24 cellular contexts compared by ENCODE assay signal in genomic region chr5:180083529-180084060, GRCh38. TPM values are rescaled to one million over a fixed set of nuclear protein-coding genes. Genes with fewer than 3 reads are reported as not detected.
DNase-seq lines count a peak whose midpoint lies in the region; ATAC-seq, FAIRE-seq and TF ChIP-seq lines count a peak whose summit lies in the region.
"Had no signal": no experiment of that assay in that cellular context is flagged by ENCODE, and none has a peak within 500 bp of the region (broad histone marks: within the 10 kb centered on the region; RNA-seq: fewer than 3 reads in every experiment).

No MANE protein-coding gene starts in this region.

- H4K91ac ChIP-seq in H1 (replicated peaks; ENCODE audit: insufficient read length, low read length) = peak overlapping the region; percentile 99

- no peaks in the 10 kb centered on the region for H3K36me3 Mint-ChIP-seq in activated naive CD8-positive, alpha-beta T cell treated with anti-CD3 and anti-CD28 coated beads, Interleukin-2, amount 50 U/mL, for 24 hours (ENCODE audit: low read depth)
- no peaks in the 10 kb centered on the region for H3K36me3 Mint-ChIP-seq in activated naive CD8-positive, alpha-beta T cell treated with anti-CD3 and anti-CD28 coated beads for 36 hours

- H2BK20ac ChIP-seq in H1 (ENCODE audit: low read length) = peak overlapping the region; percentile 100

- H3K9me3 ChIP-seq in H1 (ENCODE audit: insufficient read depth in 2 of 2, low read depth in 1 of 2, low read length in 1 of 2) = no peaks in the 10 kb centered on the region; a peak in 1 of 4 replicates
- H3K9me3 ChIP-seq in mesodermal cell (ENCODE audit: control insufficient read depth, low read length) = peaks cover 5% of the 10 kb centered on the region
- H3K9me3 ChIP-seq in MM.1S (replicated peaks; ENCODE audit: insufficient read depth, low read length) = no peaks in the 10 kb centered on the region

- peak overlapping the region; percentile 53; the same call in 1 of the 2 replicates for H4K8ac ChIP-seq in H1 (ENCODE audit: extremely low read depth, insufficient read depth, low read length)

- H3K14ac ChIP-seq in H1 (ENCODE audit: insufficient read length) = peak overlapping the region; percentile 7

- TF ChIP-seq EP300 in H1 (IDR thresholded peaks at IDR 0.05; ENCODE audit: borderline replicate concordance in 1 of 2, low read depth in 2 of 2, low read length in 2 of 2) = no peak

- H3K4me3 Mint-ChIP-seq in activated naive CD8-positive, alpha-beta T cell treated with anti-CD3 and anti-CD28 coated beads, Interleukin-2, amount 50 U/mL, for 24 hours = no peak overlapping the region
- H3K4me3 Mint-ChIP-seq in activated naive CD8-positive, alpha-beta T cell treated with anti-CD3 and anti-CD28 coated beads for 36 hours = no peak overlapping the region
- H3K4me3 Mint-ChIP-seq: B cell had no signal

- H3K4me1 Mint-ChIP-seq in activated naive CD8-positive, alpha-beta T cell treated with anti-CD3 and anti-CD28 coated beads, Interleukin-2, amount 50 U/mL, for 24 hours = peaks cover 30% of the 10 kb centered on the region
- peaks cover 31% of the 10 kb centered on the region for H3K4me1 Mint-ChIP-seq in activated naive CD8-positive, alpha-beta T cell treated with anti-CD3 and anti-CD28 coated beads for 36 hours

- peak overlapping the region; percentile 6 for H3K27ac Mint-ChIP-seq in activated naive CD8-positive, alpha-beta T cell treated with anti-CD3 and anti-CD28 coated beads, Interleukin-2, amount 50 U/mL, for 24 hours
- no peak overlapping the region for H3K27ac Mint-ChIP-seq in activated naive CD8-positive, alpha-beta T cell treated with anti-CD3 and anti-CD28 coated beads for 36 hours
- H3K27ac Mint-ChIP-seq: B cell had no signal

- peak overlapping the region; percentile 1 for H3K56ac ChIP-seq in H1 (replicated peaks; ENCODE audit: insufficient read length, low read depth, low read length)

- H4K5ac ChIP-seq in H1 (ENCODE audit: insufficient read length, low read depth, low read length) = peak overlapping the region; percentile 77

- H4K20me1 ChIP-seq in H1 (replicated peaks in 1 of 2; ENCODE audit: control insufficient read depth in 1 of 2, insufficient read depth in 2 of 2, low read length in 2 of 2) = no peaks in the 10 kb centered on the region
- H4K20me1 ChIP-seq in MM.1S (ENCODE audit: insufficient read depth, low read length) = no peaks in the 10 kb centered on the region

- peaks cover 0 to 3% (median 2%) of the 10 kb centered on the region in 4 experiments; a peak in 2 of 7 replicates for H3K27me3 ChIP-seq in H1 (replicated peaks in 1 of 4; ENCODE audit: control insufficient read depth in 3 of 4, extremely low read depth in 1 of 4, insufficient read depth in 3 of 4, low read length in 3 of 4)
- H3K27me3 ChIP-seq in foreskin keratinocyte = peaks cover 5% of the 10 kb centered on the region
- H3K27me3 ChIP-seq in MM.1S (replicated peaks; ENCODE audit: insufficient read depth, low read length) = no peaks in the 10 kb centered on the region

- 0 out of 2 replicates have a peak, but pooled peaks cover 2% of the 10 kb centered on the region for H3K23me2 ChIP-seq in H1 (ENCODE audit: low read depth, low read length)

- peak overlapping the region; percentile 91 for H2BK120ac ChIP-seq in H1 (replicated peaks; ENCODE audit: low read depth, low read length)

- no peak overlapping the region for H2BK15ac ChIP-seq in H1 (ENCODE audit: low read length)

- no peaks in the 10 kb centered on the region for H3K9me2 ChIP-seq in MM.1S (replicated peaks; ENCODE audit: insufficient read depth, low read length)

- POLR2A ChIA-PET in H1 (lab: Charles Lee; ENCODE audit: partially characterized antibody) = interaction anchor here (0.7 to 6.1 kb wide), 14 partner anchors 9 to 125 kb away, joined by 3 to 40 read pairs (median 4); partner anchors contain the start of gene RNF130

- H3K4me2 ChIP-seq in H1 (ENCODE audit: insufficient read depth in 1 of 2, low read depth in 2 of 2, low read length in 2 of 2) (peak overlapping the region; percentile 37 to 62; a peak in 3 of 4 replicates), MM.1S (ENCODE audit: low read depth, low read length) (no peak overlapping the region)

- H3K79me2 ChIP-seq in H1 (ENCODE audit: control insufficient read depth in 1 of 2, insufficient read depth in 2 of 2, low read length in 2 of 2) = no peaks in the 10 kb centered on the region
- H3K79me2 ChIP-seq in MM.1S (ENCODE audit: low read length) = no peaks in the 10 kb centered on the region

- no peak overlapping the region for H3K23ac ChIP-seq in H1 (ENCODE audit: insufficient read length)

- TF ChIP-seq RAD21 in H1 (IDR thresholded peaks at IDR 0.05 in 1 of 2, conservative IDR thresholded peaks at IDR 0.05 in 1 of 2; ENCODE audit: low read depth in 2 of 2, low read length in 2 of 2) = no peak

- H3K27me3 Mint-ChIP-seq in activated naive CD8-positive, alpha-beta T cell treated with anti-CD3 and anti-CD28 coated beads, Interleukin-2, amount 50 U/mL, for 24 hours = peaks cover 38% of the 10 kb centered on the region
- H3K27me3 Mint-ChIP-seq in activated naive CD8-positive, alpha-beta T cell treated with anti-CD3 and anti-CD28 coated beads for 36 hours = peaks cover 52% of the 10 kb centered on the region

- peak overlapping the region; percentile 96 for H3K18ac ChIP-seq in H1 (ENCODE audit: extremely low read depth, low read length)

- 52% methylated on average over 10 of the region's 10 CpGs; no CpG with 5 or more reads in 1 of the 2 experiments for WGBS in H1 (ENCODE audit: extremely low coverage in 1 of 2, insufficient coverage in 1 of 2, insufficient read length in 1 of 2, insufficient replicate concordance in 2 of 2, low coverage in 1 of 2, low lambda C conversion rate in 2 of 2, missing lambda C conversion rate in 1 of 2), 2 experiments
- WGBS in mesodermal cell (ENCODE audit: insufficient coverage in 2 of 2), 2 experiments = 67 to 69% methylated on average over 10 of the region's 10 CpGs

- 0 out of 2 replicates have a peak, but pooled peaks cover 3% of the 10 kb centered on the region for H3F3A ChIP-seq in MM.1S (ENCODE audit: insufficient read depth, low read length)

- peak overlapping the region; percentile 100 for H2BK12ac ChIP-seq in H1 (ENCODE audit: low read depth, low read length)

- no peaks in the 10 kb centered on the region for H3K9me3 Mint-ChIP-seq in activated naive CD8-positive, alpha-beta T cell treated with anti-CD3 and anti-CD28 coated beads, Interleukin-2, amount 50 U/mL, for 24 hours
- no peaks in the 10 kb centered on the region for H3K9me3 Mint-ChIP-seq in activated naive CD8-positive, alpha-beta T cell treated with anti-CD3 and anti-CD28 coated beads for 36 hours

- H3K36me3 ChIP-seq in H1 (ENCODE audit: control insufficient read depth in 2 of 4, insufficient read depth in 4 of 4, low read length in 3 of 4) = no peaks in the 10 kb centered on the region
- H3K36me3 ChIP-seq in mesodermal cell (ENCODE audit: control insufficient read depth, insufficient read depth, low read length) = no peaks in the 10 kb centered on the region
- no peaks in the 10 kb centered on the region for H3K36me3 ChIP-seq in MM.1S (replicated peaks; ENCODE audit: insufficient read depth, low read length)

- TF ChIP-seq CTCF in H1 (IDR thresholded peaks at IDR 0.05; ENCODE audit: control extremely low read depth in 1 of 3, insufficient read depth in 1 of 3, low read depth in 1 of 3, low read length in 3 of 3) (no peak), foreskin keratinocyte (conservative IDR thresholded peaks at IDR 0.05) (no peak), MM.1S (IDR thresholded peaks at IDR 0.05; ENCODE audit: low read length) (no peak)

- FAIRE-seq in H1 (lab: Jason Lieb, UNC) = peak; percentile 7
- FAIRE-seq: GM12891 had no signal

- H3K9ac ChIP-seq in H1 (replicated peaks in 1 of 4; ENCODE audit: extremely low read depth in 1 of 4, low read depth in 3 of 4, low read length in 3 of 4) = peak overlapping the region in 3 of 4 experiments; percentile 63 to 71 (median 66); a peak in 6 of 7 replicates
- H3K9ac ChIP-seq in MM.1S (ENCODE audit: low read length) = no peak overlapping the region

- H2AK5ac ChIP-seq in H1 (ENCODE audit: low read depth, low read length) = peak overlapping the region; percentile 99

- no peak for TF ChIP-seq POLR2A in H1 (IDR thresholded peaks at IDR 0.05; ENCODE audit: control extremely low read depth in 1 of 2, low read depth in 2 of 2, low read length in 2 of 2)

- CTCF ChIA-PET in H1 (lab: Charles Lee; ENCODE audit: partially characterized antibody) = interaction anchor here (0.5 to 1.6 kb wide), 5 partner anchors 8 to 203 kb away, joined by 3 to 6 read pairs (median 5); no protein-coding TSS in a partner anchor

- H3K4ac ChIP-seq in H1 (replicated peaks; ENCODE audit: insufficient read length, low read depth, low read length) = peak overlapping the region; percentile 83

- H3K4me1 ChIP-seq in H1 (replicated peaks in 1 of 4; ENCODE audit: control insufficient read depth in 3 of 4, insufficient read depth in 4 of 4, low read length in 3 of 4) (peaks cover 19 to 40% (median 27%) of the 10 kb centered on the region in 4 experiments), mesodermal cell (ENCODE audit: control insufficient read depth, insufficient read depth, low read length, poor library complexity, severe bottlenecking) (peaks cover 13% of the 10 kb centered on the region), foreskin keratinocyte (no peaks in the 10 kb centered on the region), MM.1S (ENCODE audit: low read length) (peaks cover 36% of the 10 kb centered on the region)

- no peak for ATAC-seq in activated naive CD8-positive, alpha-beta T cell treated with anti-CD3 and anti-CD28 coated beads, Interleukin-2, amount 50 U/mL, for 24 hours
- no peak for ATAC-seq in foreskin keratinocyte
- ATAC-seq: PC-3 had no signal

- no peak for DNase-seq in activated naive CD8-positive, alpha-beta T cell treated with anti-CD3 and anti-CD28 coated beads, Interleukin-2, amount 50 U/mL, for 24 hours
- no peak for DNase-seq in activated naive CD8-positive, alpha-beta T cell treated with anti-CD3 and anti-CD28 coated beads for 36 hours
- DNase-seq in H1 (ENCODE audit: low read depth in 1 of 2, low spot score in 2 of 2) (no peak), foreskin keratinocyte (no peak), MM.1S (no peak), SW 1271 (lab: John Stamatoyannopoulos, UW) (no peak), NAMALWA (ENCODE audit: low spot score) (no peak)
- DNase-seq: 8988T, COR-L47, DMS153, GF-D8, GOT3, IMR-90, NCI-H1048, NCI-H1436, NCI-H1930, NCI-H345, NCI-H524 treated with DMSO at 0.1 percent for 48 hours, PC-3, SIG-M5 had no signal

- H3K27ac ChIP-seq in H1 (ENCODE audit: low read depth, low read length) = peak overlapping the region; percentile 95
- peak overlapping the region; percentile 60 for H3K27ac ChIP-seq in mesodermal cell (ENCODE audit: low read depth, low read length, severe bottlenecking)
- no peak overlapping the region for H3K27ac ChIP-seq in foreskin keratinocyte
- no peak overlapping the region for H3K27ac ChIP-seq in MM.1S (ENCODE audit: low read length)
- H3K27ac ChIP-seq: RWPE1 had no signal

- peak overlapping the region in 1 of 4 experiments; percentile 24; a peak in 1 of 8 replicates for H3K4me3 ChIP-seq in H1 (ENCODE audit: extremely low read depth in 1 of 4, insufficient read depth in 2 of 4, low read depth in 3 of 4, low read length in 4 of 4)
- H3K4me3 ChIP-seq in mesodermal cell (ENCODE audit: extremely low read depth, insufficient read depth, low read length, poor library complexity, severe bottlenecking) = no peak overlapping the region
- H3K4me3 ChIP-seq in MM.1S (ENCODE audit: low read length) = no peak overlapping the region

- H2AFZ ChIP-seq in H1 (ENCODE audit: low read length) = no peak overlapping the region
- no peak overlapping the region for H2AFZ ChIP-seq in MM.1S (ENCODE audit: low read length)

- H3K79me1 ChIP-seq in H1 (ENCODE audit: low read depth, low read length) = no peaks in the 10 kb centered on the region

- peak overlapping the region; percentile 100 for H2BK5ac ChIP-seq in H1 (ENCODE audit: low read depth, low read length)

RNA-seq across cellular contexts. Expression of gene RNF130, which starts 12.0 kb away (rescaled TPM):
- total RNA-seq in activated naive CD8-positive, alpha-beta T cell treated with anti-CD3 and anti-CD28 coated beads for 36 hours = 10 to 100 TPM in 1 of 2 experiments, 1 to 10 TPM in 1; 10.0 to 10.8 TPM
- 63.1 and 65.1 TPM in 2 replicates for total RNA-seq in H1 (2021; fragmentation: NEBNext Ultra II Directional; extraction: Animal tissue kit (Norgen Biotek cat#: 25700))
- polyA plus RNA-seq in H1 (2011; rRNA removed) = 65.4 and 70.0 TPM in 2 replicates
- polyA plus RNA-seq in H1 (2011; cell fraction: cytosol; rRNA removed) = 73.0 TPM
- 58.2 TPM for polyA plus RNA-seq in H1 (2011; cell fraction: nucleus; rRNA removed)
- 60.3 to 80.3 TPM (median 67.1 TPM) in 4 replicates for polyA plus RNA-seq in H1 (2012, experiment 1 of 2)
- polyA plus RNA-seq in H1 (2012, experiment 2 of 2) = 55.3 TPM
- polyA plus RNA-seq in H1 (2013, experiment 1 of 2) = 78.6 TPM
- polyA plus RNA-seq in H1 (2013, experiment 2 of 2) = 86.8 TPM
- 56.6 and 57.4 TPM in 2 replicates for polyA minus RNA-seq in H1 (2011; rRNA and poly(A)+ RNA removed)
- 35.1 TPM for polyA minus RNA-seq in H1 (2011; cell fraction: cytosol; rRNA and poly(A)+ RNA removed)
- 73.0 TPM for polyA minus RNA-seq in H1 (2011; cell fraction: nucleus; rRNA and poly(A)+ RNA removed)
- 46.6 TPM for polyA plus RNA-seq in mesodermal cell (2013, experiment 1 of 2)
- 40.9 TPM for polyA plus RNA-seq in mesodermal cell (2013, experiment 2 of 2)
- total RNA-seq in foreskin keratinocyte = 20.2 and 21.0 TPM in 2 replicates
- polyA plus RNA-seq in foreskin keratinocyte = 24.4 and 25.9 TPM in 2 replicates

Comparison
In these comparisons a context has a peak if more than half of its experiments do, and no peak if none do; other contexts are left out.
1. H3K27ac ChIP-seq: peak in H1 (single experiment) and mesodermal cell (single experiment); none in foreskin keratinocyte (single experiment) and MM.1S (single experiment).